In genomic region chr13:41029629-41030028, GRCh38 we compare ENCODE assay signal across 1 cellular context.
TF ChIP-seq lines count a peak whose summit lies in the region.

No MANE protein-coding gene starts in this region.

TF ChIP-seq in GM12878, 131 proteins besides CTCF, POLR2A, EP300 and RAD21:
- TF ChIP-seq, protein P1, sequence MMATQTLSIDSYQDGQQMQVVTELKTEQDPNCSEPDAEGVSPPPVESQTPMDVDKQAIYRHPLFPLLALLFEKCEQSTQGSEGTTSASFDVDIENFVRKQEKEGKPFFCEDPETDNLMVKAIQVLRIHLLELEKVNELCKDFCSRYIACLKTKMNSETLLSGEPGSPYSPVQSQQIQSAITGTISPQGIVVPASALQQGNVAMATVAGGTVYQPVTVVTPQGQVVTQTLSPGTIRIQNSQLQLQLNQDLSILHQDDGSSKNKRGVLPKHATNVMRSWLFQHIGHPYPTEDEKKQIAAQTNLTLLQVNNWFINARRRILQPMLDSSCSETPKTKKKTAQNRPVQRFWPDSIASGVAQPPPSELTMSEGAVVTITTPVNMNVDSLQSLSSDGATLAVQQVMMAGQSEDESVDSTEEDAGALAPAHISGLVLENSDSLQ (IDR thresholded peaks at IDR 0.05) = no peak
- TF ChIP-seq BMI1 (IDR thresholded peaks at IDR 0.05; ENCODE audit: borderline replicate concordance) (no peak), NRF1 (conservative IDR thresholded peaks at IDR 0.05; ENCODE audit: low read depth, low read length) (no peak), MYB (IDR thresholded peaks at IDR 0.05; ENCODE audit: borderline replicate concordance, low read depth, low read length) (no peak), SP1 (IDR thresholded peaks at IDR 0.05; ENCODE audit: low read depth, low read length) (no peak), MTA3 (IDR thresholded peaks at IDR 0.05; ENCODE audit: borderline replicate concordance, low read length) (no peak), ZNF384 (IDR thresholded peaks at IDR 0.05; ENCODE audit: borderline replicate concordance, low read depth, low read length) (no peak), GABPA (IDR thresholded peaks at IDR 0.05; ENCODE audit: low read depth) (no peak), ZSCAN29 (IDR thresholded peaks at IDR 0.05) (no peak), BCLAF1 (IDR thresholded peaks at IDR 0.05) (no peak), EZH2 (IDR thresholded peaks at IDR 0.05; ENCODE audit: borderline replicate concordance, control insufficient read depth, low read depth, low read length) (no peak), RUNX3 (IDR thresholded peaks at IDR 0.05; ENCODE audit: low read length) (no peak), KDM1A (IDR thresholded peaks at IDR 0.05; ENCODE audit: borderline replicate concordance) (no peak), RELA (IDR thresholded peaks at IDR 0.05; ENCODE audit: borderline replicate concordance, partially characterized antibody) (no peak)
